ENCODE assay signal across 1 cellular context in genomic region chr17:79088266-79088996, GRCh38.
"Had no signal": no experiment of that assay in that cellular context is flagged by ENCODE, and none has a peak within 500 bp of the region (broad histone marks: within the 10 kb centered on the region; RNA-seq: fewer than 3 reads in every experiment).

No MANE protein-coding gene starts in this region.

- DNase-seq: NCI-H1436 treated with DMSO at 0.1 percent for 48 hours had no signal
